ENCODE assay signal across 10 cellular contexts in the genomic region with DNA sequence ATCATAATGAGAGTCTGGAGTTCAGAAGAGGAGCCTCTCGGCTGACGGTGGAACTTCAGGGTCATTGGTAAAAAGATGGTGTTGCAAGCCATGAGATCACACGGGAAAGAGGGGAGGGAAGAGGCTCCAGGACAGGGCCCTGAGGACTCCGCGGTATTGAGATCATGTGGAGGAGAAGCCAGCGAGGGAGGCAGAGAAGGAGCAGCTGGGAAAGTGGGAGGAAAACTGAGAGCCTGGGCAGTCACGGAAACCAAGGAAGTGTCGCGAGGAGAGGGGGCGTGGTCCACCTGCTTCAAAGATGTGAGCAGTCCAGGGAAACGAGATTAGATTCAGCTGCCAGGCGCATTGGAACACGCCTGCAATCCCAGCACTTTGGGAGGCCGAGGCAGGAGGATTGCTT. TPM values are rescaled to one million over a fixed set of nuclear protein-coding genes. Genes with fewer than 3 reads are reported as not detected.
DNase-seq lines count a peak whose midpoint lies in the region; FAIRE-seq and TF ChIP-seq lines count a peak whose summit lies in the region.
"Had no signal": no experiment of that assay in that cellular context is flagged by ENCODE, and none has a peak within 500 bp of the region (broad histone marks: within the 10 kb centered on the region; RNA-seq: fewer than 3 reads in every experiment).

No MANE protein-coding gene starts in this region.

- H3K36me3 Mint-ChIP-seq in activated CD4-positive, alpha-beta T cell treated with anti-CD3 and anti-CD28 coated beads, Interleukin-2, amount 10 ng/mL, durations not matched to agents 7 days and 5 days (ENCODE audit: low read depth): no peaks in the 10 kb centered on the region
- H3K36me3 Mint-ChIP-seq: mesothelial cell of epicardium; stimulated activated naive B cell treated with anti-CD40 and anti-IgM and Interleukin-4, amounts not matched to agents 10 μg/mL and 1 μg/mL and 100 μg/mL, for 72 hours had no signal

- peak overlapping the region; percentile 44 for H3K27ac Mint-ChIP-seq in activated CD4-positive, alpha-beta T cell treated with anti-CD3 and anti-CD28 coated beads, Interleukin-2, amount 10 ng/mL, durations not matched to agents 7 days and 5 days
- H3K27ac Mint-ChIP-seq: mesothelial cell of epicardium; stimulated activated naive B cell treated with anti-CD40 and anti-IgM and Interleukin-4, amounts not matched to agents 10 μg/mL and 1 μg/mL and 100 μg/mL, for 72 hours had no signal

- no peaks in the 10 kb centered on the region for H3K9me3 ChIP-seq in thyroid gland

- H3K27me3 ChIP-seq in thyroid gland: no peaks in the 10 kb centered on the region

- peaks cover 24% of the 10 kb centered on the region for H3K27me3 Mint-ChIP-seq in activated CD4-positive, alpha-beta T cell treated with anti-CD3 and anti-CD28 coated beads, Interleukin-2, amount 10 ng/mL, durations not matched to agents 7 days and 5 days

- intact Hi-C loops in thyroid gland (cut with DNase I): no loop called here
- intact Hi-C loops in cardiac septum (cut with DNase I): no loop called here

- CTCF ChIA-PET in activated CD4-positive, alpha-beta T cell treated with anti-CD3 and anti-CD28 coated beads, Interleukin-2, amount 10 ng/mL, durations not matched to agents 7 days and 5 days (lab: Charles Lee): no interaction called here

- no peaks in the 10 kb centered on the region for H3K4me1 ChIP-seq in thyroid gland

- H3K27ac ChIP-seq in thyroid gland: no peak overlapping the region

- TF ChIP-seq POLR2A in thyroid gland (IDR thresholded peaks at IDR 0.05): no peak

- no peak overlapping the region for H3K4me3 ChIP-seq in thyroid gland (replicated peaks in 1 of 3)

- no peaks in the 10 kb centered on the region for H3K36me3 ChIP-seq in thyroid gland

- 36 to 43% methylated on average over 14 of the region's 14 CpGs for WGBS in thyroid gland, 2 donors

- H3K4me1 Mint-ChIP-seq in activated CD4-positive, alpha-beta T cell treated with anti-CD3 and anti-CD28 coated beads, Interleukin-2, amount 10 ng/mL, durations not matched to agents 7 days and 5 days: peaks cover 16% of the 10 kb centered on the region

- POLR2A ChIA-PET in activated CD4-positive, alpha-beta T cell treated with anti-CD3 and anti-CD28 coated beads, Interleukin-2, amount 10 ng/mL, durations not matched to agents 7 days and 5 days (lab: Charles Lee): no interaction called here

- H3K9me3 Mint-ChIP-seq in activated CD4-positive, alpha-beta T cell treated with anti-CD3 and anti-CD28 coated beads, Interleukin-2, amount 10 ng/mL, durations not matched to agents 7 days and 5 days: no peaks in the 10 kb centered on the region
- H3K9me3 Mint-ChIP-seq: mesothelial cell of epicardium; stimulated activated naive B cell treated with anti-CD40 and anti-IgM and Interleukin-4, amounts not matched to agents 10 μg/mL and 1 μg/mL and 100 μg/mL, for 72 hours had no signal

- FAIRE-seq in RCC 7860 (lab: Jason Lieb, UNC): no peak

- no peak for TF ChIP-seq CTCF in thyroid gland (IDR thresholded peaks at IDR 0.05)

- DNase-seq in activated CD4-positive, alpha-beta T cell treated with anti-CD3 and anti-CD28 coated beads, Interleukin-2, amount 10 ng/mL, durations not matched to agents 7 days and 5 days: no peak
- no peak for DNase-seq in activated CD4-positive, alpha-beta T cell treated with anti-CD3 and anti-CD28 coated beads for 48 hours
- peak; percentile 14 for DNase-seq in NOMO-1 treated with DMSO at 0.1 percent for 48 hours (lab: John Stamatoyannopoulos, UW; ENCODE audit: unreplicated experiment)
- peak; percentile 44 for DNase-seq in glomerular visceral epithelial cell (ENCODE audit: extremely low spot score)
- peak; percentile 49 to 59 for DNase-seq in thyroid gland
- no peak for DNase-seq in RCC 7860 (ENCODE audit: low spot score)
- DNase-seq in cardiac septum (ENCODE audit: low spot score): no peak
- DNase-seq in KG1 (lab: John Stamatoyannopoulos, UW): no peak
- DNase-seq: stimulated activated naive B cell treated with anti-CD40 and anti-IgM and Interleukin-4, amounts not matched to agents 10 μg/mL and 1 μg/mL and 100 μg/mL, for 72 hours had no signal

- H3K4me3 Mint-ChIP-seq in activated CD4-positive, alpha-beta T cell treated with anti-CD3 and anti-CD28 coated beads, Interleukin-2, amount 10 ng/mL, durations not matched to agents 7 days and 5 days: no peak overlapping the region
- H3K4me3 Mint-ChIP-seq: mesothelial cell of epicardium; stimulated activated naive B cell treated with anti-CD40 and anti-IgM and Interleukin-4, amounts not matched to agents 10 μg/mL and 1 μg/mL and 100 μg/mL, for 72 hours had no signal

RNA-seq across cellular contexts. Expression of a gene that starts 27.7 kb away (rescaled TPM):
- 10 to 100 TPM; 17.9 to 19.4 TPM for total RNA-seq in activated CD4-positive, alpha-beta T cell treated with anti-CD3 and anti-CD28 coated beads, Interleukin-2, amount 10 ng/mL, durations not matched to agents 7 days and 5 days
- total RNA-seq in thyroid gland (1 to 10 TPM; 2.8 to 6.8 (median 4.8) TPM), cardiac septum (1.9 TPM)

RNA-seq across cellular contexts. Expression of a gene that starts 52.9 kb away (rescaled TPM):
- 100 to 1,000 TPM; 237 to 304 TPM for total RNA-seq in activated CD4-positive, alpha-beta T cell treated with anti-CD3 and anti-CD28 coated beads, Interleukin-2, amount 10 ng/mL, durations not matched to agents 7 days and 5 days
- total RNA-seq in thyroid gland: 100 to 1,000 TPM in 3 of 4 donors, 10 to 100 TPM in 1; 88.2 to 160 (median 118) TPM
- 43.9 TPM for total RNA-seq in cardiac septum

Comparison
In these comparisons a context has a peak if more than half of its experiments do, and no peak if none do; other contexts are left out.
1. DNase-seq: peak in NOMO-1 treated with DMSO at 0.1 percent for 48 hours (single experiment), glomerular visceral epithelial cell (single experiment) and thyroid gland (2 of 2); none in activated CD4-positive, alpha-beta T cell treated with anti-CD3 and anti-CD28 coated beads, Interleukin-2, amount 10 ng/mL, durations not matched to agents 7 days and 5 days (single experiment), activated CD4-positive, alpha-beta T cell treated with anti-CD3 and anti-CD28 coated beads for 48 hours (single experiment), RCC 7860 (single experiment), cardiac septum (single experiment) and KG1 (single experiment).